Comparison of ENCODE assay signal across 10 cellular contexts in the genomic region with DNA sequence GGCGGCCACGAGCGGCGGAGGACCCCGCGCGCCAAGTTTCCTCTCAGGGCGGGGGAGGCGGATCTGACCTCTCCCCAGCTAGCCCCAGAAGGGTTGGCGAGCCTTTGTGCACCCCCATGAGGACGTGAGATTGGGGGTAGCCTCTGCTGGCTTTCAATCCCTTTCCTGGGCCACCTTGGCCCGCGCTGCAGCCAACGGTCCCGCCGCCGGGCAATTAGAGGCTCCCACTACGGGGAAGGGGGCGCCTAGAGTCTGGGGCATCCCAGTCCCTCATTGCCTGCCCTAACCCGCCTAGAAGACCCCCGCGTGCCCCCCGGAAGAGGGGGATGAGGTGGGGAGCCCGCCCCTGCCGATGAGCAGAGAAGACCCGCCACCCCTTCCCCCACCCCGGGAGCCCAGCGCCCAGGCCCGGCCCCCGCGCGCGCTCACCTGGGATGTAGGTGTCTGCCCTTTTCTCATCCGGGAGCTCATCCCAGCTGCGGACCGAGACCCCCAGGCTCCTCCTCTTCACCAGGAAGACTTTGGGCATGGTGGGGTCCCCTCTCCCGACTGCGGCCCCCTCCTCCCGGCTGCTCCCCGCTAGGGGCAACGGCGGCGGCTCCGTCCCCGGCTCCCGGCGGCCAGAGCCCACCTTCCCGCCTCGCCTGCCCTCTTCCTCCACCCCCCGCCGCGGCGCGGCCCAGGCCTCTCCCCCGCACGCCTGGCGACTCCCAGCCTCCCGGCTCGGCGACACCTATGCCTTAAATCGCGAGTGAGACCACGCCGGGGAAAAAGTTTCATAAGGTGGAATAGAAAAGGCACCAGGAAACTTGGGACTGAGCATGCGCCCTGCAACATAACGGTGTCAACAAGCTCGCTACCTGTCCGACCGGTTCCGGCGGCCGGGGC. TPM values are rescaled to one million over a fixed set of nuclear protein-coding genes. Genes with fewer than 3 reads are reported as not detected.
DNase-seq lines count a peak whose midpoint lies in the region; ATAC-seq and TF ChIP-seq lines count a peak whose summit lies in the region.
"Had no signal": no experiment of that assay in that cellular context is flagged by ENCODE, and none has a peak within 500 bp of the region (broad histone marks: within the 10 kb centered on the region; RNA-seq: fewer than 3 reads in every experiment).

TSS of gene OVOL2 (minus strand) at position 811 of the 888 bp plus-strand sequence. CDS start at position 529, 282 bp downstream.

- DNase-seq in Daoy (ENCODE audit: low read depth) (peak; percentile 23), NCI-H128 (lab: John Stamatoyannopoulos, UW; ENCODE audit: unreplicated experiment) (peak; percentile 33), memory B cell (ENCODE audit: low spot score in 2 of 2) (peak in 1 of 2 donors; percentile 20), HFFc6 (no peak), NCI-H446 (lab: John Stamatoyannopoulos, UW) (no peak)

- H3K36me3 Mint-ChIP-seq in brain = no peaks in the 10 kb centered on the region
- H3K36me3 Mint-ChIP-seq in memory B cell = no peaks in the 10 kb centered on the region
- no peaks in the 10 kb centered on the region for H3K36me3 Mint-ChIP-seq in HFFc6 (ENCODE audit: low read depth)

- no peaks in the 10 kb centered on the region for H3K4me1 ChIP-seq in urinary bladder (ENCODE audit: insufficient read depth)

- peaks cover 10% of the 10 kb centered on the region for H3K4me1 Mint-ChIP-seq in brain
- peaks cover 7% of the 10 kb centered on the region for H3K4me1 Mint-ChIP-seq in memory B cell
- H3K4me1 Mint-ChIP-seq in HFFc6 (ENCODE audit: low read depth) = no peaks in the 10 kb centered on the region

- H3K4me3 Mint-ChIP-seq in brain (peak within 1 kb of the TSS; percentile 71 to 81 (median 79)), memory B cell (peak within 1 kb of the TSS; percentile 69), HFFc6 (no peak within 1 kb of the TSS)

- peaks cover 96% of the 10 kb centered on the region for H3K27me3 Mint-ChIP-seq in brain
- H3K27me3 Mint-ChIP-seq in memory B cell = peaks cover 23% of the 10 kb centered on the region
- H3K27me3 Mint-ChIP-seq in HFFc6 (ENCODE audit: insufficient read depth) = peaks cover 60% of the 10 kb centered on the region

- H3K27ac ChIP-seq in urinary bladder (ENCODE audit: low read depth) = peak within 1 kb of the TSS; percentile 54

- H3K4me3 ChIP-seq in urinary bladder (ENCODE audit: low read depth, low read length) = peak within 1 kb of the TSS; percentile 53

- ATAC-seq in memory B cell (ENCODE audit: low read depth) (no peak), GM19023 (IDR thresholded peaks at IDR 0.05; ENCODE audit: unreplicated experiment) (no peak)

- H3K36me3 ChIP-seq in urinary bladder (ENCODE audit: insufficient read depth) = no peaks in the 10 kb centered on the region

- H3K27ac Mint-ChIP-seq in brain (peak within 1 kb of the TSS in 1 of 5 experiments; percentile 41), memory B cell (no peak within 1 kb of the TSS), HFFc6 (no peak within 1 kb of the TSS)

- H3K9me3 Mint-ChIP-seq in brain (peaks cover 0 to 7% (median 5%) of the 10 kb centered on the region in 5 experiments), memory B cell (no peaks in the 10 kb centered on the region), HFFc6 (no peaks in the 10 kb centered on the region)

- no peak for TF ChIP-seq CTCF in brain (conservative IDR thresholded peaks at IDR 0.05)
- no peak for TF ChIP-seq CTCF in HFFc6 (IDR thresholded peaks at IDR 0.05)

- WGBS in urinary bladder = 1% methylated on average over 72 of the region's 72 CpGs

RNA-seq across cellular contexts. Expression of gene OVOL2, which starts in this region (rescaled TPM):
- total RNA-seq in Daoy (2014; rRNA removed; shearing (Covaris generic)) = 0.91 and 1.0 TPM in 2 replicates
- 17.9 TPM for polyA plus RNA-seq in brain (ENCODE audit: insufficient read depth, low read depth, low replicate concordance)
- total RNA-seq in urinary bladder = 3.9 TPM
- 0.62 TPM for polyA plus RNA-seq in urinary bladder
- not detected for total RNA-seq in HFFc6 (2021; fragmentation: NEBNext Ultra II Directional; extraction: Animal tissue kit (Norgen Biotek cat#: 25700))
- total RNA-seq: LHCN-M2, lung microvascular endothelial cell had no signal

Comparison
In these comparisons a context has a peak if more than half of its experiments do, and no peak if none do; other contexts are left out.
1. RNA of gene OVOL2 (polyA plus RNA-seq): 17.9 TPM in brain (single experiment); 0.62 TPM in urinary bladder (single experiment); every median in the first group is over 10 times any median in the second.
2. DNase-seq: peak in Daoy (single experiment) and NCI-H128 (single experiment); none in HFFc6 (single experiment) and NCI-H446 (0 of 2).